Comparison of ENCODE assay signal across 9 cellular contexts in genomic region chr7:142795339-142795863, GRCh38.
A peak's percentile ranks its signal among the peaks of the same experiment; 100 is the strongest.
DNase-seq lines count a peak whose midpoint lies in the region; ATAC-seq lines count a peak whose summit lies in the region.
"Had no signal": no experiment of that assay in that cellular context is flagged by ENCODE, and none has a peak within 500 bp of the region (broad histone marks: within the 10 kb centered on the region; RNA-seq: fewer than 3 reads in every experiment).

No MANE protein-coding gene starts in this region.

- peak; percentile 13 for DNase-seq in KG1 (lab: John Stamatoyannopoulos, UW)
- peak; percentile 66 for DNase-seq in activated CD4-positive, alpha-beta T cell treated with anti-CD3 and anti-CD28 coated beads, Interleukin-2, amount 50 U/mL, for 1 hour
- DNase-seq in effector CD4-positive, alpha-beta T cell, result peak; percentile 61
- peak; percentile 55 to 78 for DNase-seq in stimulated activated CD4-positive, alpha-beta T cell treated with anti-CD3 and anti-CD28 coated beads, Interleukin-4, amount 100 ng/mL, for 4 hours
- DNase-seq in DMS79 (lab: John Stamatoyannopoulos, UW), result no peak
- DNase-seq: NCI-H524 treated with DMSO at 0.1 percent for 48 hours had no signal

- ATAC-seq in HG02642 (IDR thresholded peaks at IDR 0.05; ENCODE audit: poor library complexity, unreplicated experiment) (no peak), GM21619 (IDR thresholded peaks at IDR 0.05; ENCODE audit: unreplicated experiment) (no peak), GM18868 (IDR thresholded peaks at IDR 0.05; ENCODE audit: unreplicated experiment) (no peak)
